ENCODE assay signal across 16 cellular contexts in the genomic region with DNA sequence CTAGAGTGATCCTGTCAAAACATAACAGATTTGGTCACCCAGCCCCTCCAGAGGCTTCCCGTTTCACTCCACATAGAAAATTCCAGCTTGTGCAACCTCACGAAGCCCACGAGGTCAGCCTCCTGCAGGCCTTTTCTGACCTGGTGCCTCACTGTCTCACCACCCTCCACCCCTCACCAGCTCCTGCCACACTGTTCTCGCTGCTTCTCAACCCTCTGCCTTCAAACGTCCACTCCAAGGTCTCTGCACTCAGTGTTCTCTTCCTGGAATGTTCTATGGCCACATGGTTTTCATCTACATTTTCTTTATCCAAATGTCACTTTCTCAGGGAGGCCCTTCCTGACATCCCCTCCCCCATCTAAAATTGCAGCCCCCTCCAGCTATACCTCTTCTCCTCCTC.
A peak's percentile ranks its signal among the peaks of the same experiment; 100 is the strongest.
DNase-seq lines count a peak whose midpoint lies in the region; ATAC-seq and TF ChIP-seq lines count a peak whose summit lies in the region.
"Had no signal": no experiment of that assay in that cellular context is flagged by ENCODE, and none has a peak within 500 bp of the region (broad histone marks: within the 10 kb centered on the region; RNA-seq: fewer than 3 reads in every experiment).

No MANE protein-coding gene starts in this region.

- no peak for TF ChIP-seq CTCF in SK-N-SH (IDR thresholded peaks at IDR 0.05)
- TF ChIP-seq CTCF in nephron progenitor cell (IDR thresholded peaks at IDR 0.05) = no peak

- H2AFZ ChIP-seq in SK-N-SH (ENCODE audit: low read depth) = no peak overlapping the region

- H3K4me3 ChIP-seq in SK-N-SH (ENCODE audit: low read depth in 2 of 2, low read length in 1 of 2) = no peak overlapping the region
- H3K4me3 ChIP-seq in CD8-positive, alpha-beta memory T cell (ENCODE audit: low read length) = peak overlapping the region; percentile 20
- H3K4me3 ChIP-seq: thyroid gland had no signal

- H3K4me2 ChIP-seq in SK-N-SH = no peak overlapping the region
- H3K4me2 ChIP-seq: KMS-11 had no signal

- no peaks in the 10 kb centered on the region for H3K9me3 ChIP-seq in SK-N-SH
- no peaks in the 10 kb centered on the region for H3K9me3 ChIP-seq in CD8-positive, alpha-beta memory T cell (ENCODE audit: low read length)
- H3K9me3 ChIP-seq: thyroid gland had no signal

- H3K9me3 Mint-ChIP-seq in CD8-positive, alpha-beta memory T cell = peaks cover 0 to 8% (median 0%) of the 10 kb centered on the region in 5 donors
- H3K9me3 Mint-ChIP-seq in activated naive CD8-positive, alpha-beta T cell treated with anti-CD3 and anti-CD28 coated beads, Interleukin-2, amount 50 U/mL, for 24 hours = peaks cover 18% of the 10 kb centered on the region
- H3K9me3 Mint-ChIP-seq in nephron progenitor cell = peaks cover 26% of the 10 kb centered on the region

- H3K4me1 Mint-ChIP-seq in CD8-positive, alpha-beta memory T cell = peaks cover 74 to 86% (median 81%) of the 10 kb centered on the region in 3 donors
- peaks cover 93% of the 10 kb centered on the region for H3K4me1 Mint-ChIP-seq in activated naive CD8-positive, alpha-beta T cell treated with anti-CD3 and anti-CD28 coated beads, Interleukin-2, amount 50 U/mL, for 24 hours
- peaks cover 45% of the 10 kb centered on the region for H3K4me1 Mint-ChIP-seq in nephron progenitor cell

- H3K27ac Mint-ChIP-seq in CD8-positive, alpha-beta memory T cell = peak overlapping the region; percentile 65 to 96 (median 92)
- H3K27ac Mint-ChIP-seq in activated naive CD8-positive, alpha-beta T cell treated with anti-CD3 and anti-CD28 coated beads, Interleukin-2, amount 50 U/mL, for 24 hours = peak overlapping the region; percentile 94
- peak overlapping the region; percentile 3 for H3K27ac Mint-ChIP-seq in nephron progenitor cell

- H3K79me2 ChIP-seq in SK-N-SH (ENCODE audit: insufficient read depth) = no peaks in the 10 kb centered on the region

- H3F3A ChIP-seq in SK-N-SH (replicated peaks; ENCODE audit: insufficient read depth) = peaks cover 5% of the 10 kb centered on the region

- CTCF ChIA-PET in SK-N-SH (lab: Yijun Ruan, JAX) = interaction anchor here (1.0 to 1.6 kb wide), 2 partner anchors 15 to 31 kb away, joined by 3 to 5 read pairs; no protein-coding TSS in a partner anchor
- CTCF ChIA-PET in CD8-positive, alpha-beta memory T cell (lab: Charles Lee) = interaction anchor here (0.9 to 2.3 kb wide), 4 partner anchors 9 to 181 kb away, joined by 3 to 5 read pairs (median 4); a partner anchor contains a TSS

- no peaks in the 10 kb centered on the region for H3K9me2 ChIP-seq in SK-N-SH

- ATAC-seq in SK-N-SH treated with all-trans-retinoic acid at 6 μM for 48 hours (0 out of 3 replicates have a peak, but pooled peaks have one; percentile 20), sciatic nerve (no peak)
- ATAC-seq in activated naive CD8-positive, alpha-beta T cell treated with anti-CD3 and anti-CD28 coated beads, Interleukin-2, amount 50 U/mL, for 24 hours = no peak

- no peaks in the 10 kb centered on the region for H3K27me3 Mint-ChIP-seq in CD8-positive, alpha-beta memory T cell
- peaks cover 3% of the 10 kb centered on the region for H3K27me3 Mint-ChIP-seq in activated naive CD8-positive, alpha-beta T cell treated with anti-CD3 and anti-CD28 coated beads, Interleukin-2, amount 50 U/mL, for 24 hours
- peaks cover 3% of the 10 kb centered on the region for H3K27me3 Mint-ChIP-seq in nephron progenitor cell (ENCODE audit: low read depth, poor library complexity)

- peaks cover 4 to 19% of the 10 kb centered on the region in 2 experiments; a peak in 3 of 4 replicates for H3K4me1 ChIP-seq in SK-N-SH (ENCODE audit: control insufficient read depth in 1 of 2, insufficient read depth in 2 of 2, low read depth in 1 of 2, low read length in 1 of 2)
- peaks cover 71% of the 10 kb centered on the region for H3K4me1 ChIP-seq in CD8-positive, alpha-beta memory T cell (ENCODE audit: insufficient read depth, low read length)

- peaks cover 0 to 6% of the 10 kb centered on the region in 2 experiments for H3K36me3 ChIP-seq in SK-N-SH (replicated peaks in 1 of 2; ENCODE audit: control insufficient read depth in 1 of 2, insufficient read depth in 2 of 2, low read length in 1 of 2)
- no peaks in the 10 kb centered on the region for H3K36me3 ChIP-seq in CD8-positive, alpha-beta memory T cell (ENCODE audit: insufficient read depth, low read length)
- H3K36me3 ChIP-seq: thyroid gland had no signal

- no peaks in the 10 kb centered on the region for H3K27me3 ChIP-seq in SK-N-SH (ENCODE audit: insufficient read depth)
- H3K27me3 ChIP-seq in CD8-positive, alpha-beta memory T cell (ENCODE audit: insufficient read depth, low read length, poor library complexity, severe bottlenecking) = no peaks in the 10 kb centered on the region
- H3K27me3 ChIP-seq: thyroid gland had no signal

- 95% methylated on average over 5 of the region's 5 CpGs for WGBS in SK-N-SH (ENCODE audit: low lambda C conversion rate)

- H3K27ac ChIP-seq in SK-N-SH (ENCODE audit: low read depth in 2 of 2, low read length in 1 of 2) = no peak overlapping the region
- H3K27ac ChIP-seq in CD8-positive, alpha-beta memory T cell (ENCODE audit: low read depth, low read length) = no peak overlapping the region
- H3K27ac ChIP-seq: 22Rv1, KMS-11 had no signal

- H3K4me3 Mint-ChIP-seq in CD8-positive, alpha-beta memory T cell = peak overlapping the region; percentile 4 to 91 (median 73)
- H3K4me3 Mint-ChIP-seq in activated naive CD8-positive, alpha-beta T cell treated with anti-CD3 and anti-CD28 coated beads, Interleukin-2, amount 50 U/mL, for 24 hours = no peak overlapping the region
- no peak overlapping the region for H3K4me3 Mint-ChIP-seq in nephron progenitor cell

- no peaks in the 10 kb centered on the region for H4K20me1 ChIP-seq in SK-N-SH (ENCODE audit: insufficient read depth)

- intact Hi-C loops in sciatic nerve (cut with DNase I) = no loop called here

- no peak for TF ChIP-seq EP300 in SK-N-SH (IDR thresholded peaks at IDR 0.05; ENCODE audit: borderline replicate concordance in 1 of 2, low read depth in 1 of 2, low read length in 1 of 2)

- no peak for DNase-seq in SK-N-SH
- DNase-seq in CD8-positive, alpha-beta memory T cell = no peak
- DNase-seq in activated naive CD8-positive, alpha-beta T cell treated with anti-CD3 and anti-CD28 coated beads, Interleukin-2, amount 50 U/mL, for 24 hours = no peak
- no peak for DNase-seq in nephron progenitor cell
- no peak for DNase-seq in DMS 273 treated with DMSO at 0.1 percent for 48 hours (lab: John Stamatoyannopoulos, UW)
- DNase-seq in GOT3 (lab: John Stamatoyannopoulos, UW) = no peak
- no peak for DNase-seq in sciatic nerve (ENCODE audit: low spot score)
- DNase-seq: activated CD4-positive, alpha-beta T cell treated with anti-CD3 and anti-CD28 coated beads for 1 hour; cerebellar nuclear complex; NCI-H1436 treated with DMSO at 0.1 percent for 48 hours; NCI-H526 treated with DMSO at 0.1 percent for 48 hours; posterior cingulate gyrus; thyroid gland had no signal

- no peak for TF ChIP-seq RAD21 in SK-N-SH (IDR thresholded peaks at IDR 0.05; ENCODE audit: low read length)

- H3K36me3 Mint-ChIP-seq in CD8-positive, alpha-beta memory T cell = peaks cover 0 to 18% (median 17%) of the 10 kb centered on the region in 3 donors
- H3K36me3 Mint-ChIP-seq in activated naive CD8-positive, alpha-beta T cell treated with anti-CD3 and anti-CD28 coated beads, Interleukin-2, amount 50 U/mL, for 24 hours (ENCODE audit: low read depth) = peaks cover 61% of the 10 kb centered on the region
- peaks cover 53% of the 10 kb centered on the region for H3K36me3 Mint-ChIP-seq in nephron progenitor cell (ENCODE audit: low read depth)

- POLR2A ChIA-PET in SK-N-SH (lab: Yijun Ruan, JAX) = no interaction called here
- POLR2A ChIA-PET in CD8-positive, alpha-beta memory T cell (lab: Charles Lee) = interaction anchor here (1.1 kb wide), 1 partner anchor 39 kb away, joined by 3 read pairs; no protein-coding TSS in a partner anchor

- H3K9ac ChIP-seq in SK-N-SH = no peak overlapping the region
- H3K9ac ChIP-seq: KMS-11 had no signal

TF ChIP-seq in SK-N-SH treated with all-trans-retinoic acid at 6 μM for 48 hours, 23 proteins besides CTCF, POLR2A, EP300 and RAD21 (continues in another document):
- no peak for TF ChIP-seq OSR1 (CRISPR knock-in tag; IDR thresholded peaks at IDR 0.05)
- TF ChIP-seq, protein P1, sequence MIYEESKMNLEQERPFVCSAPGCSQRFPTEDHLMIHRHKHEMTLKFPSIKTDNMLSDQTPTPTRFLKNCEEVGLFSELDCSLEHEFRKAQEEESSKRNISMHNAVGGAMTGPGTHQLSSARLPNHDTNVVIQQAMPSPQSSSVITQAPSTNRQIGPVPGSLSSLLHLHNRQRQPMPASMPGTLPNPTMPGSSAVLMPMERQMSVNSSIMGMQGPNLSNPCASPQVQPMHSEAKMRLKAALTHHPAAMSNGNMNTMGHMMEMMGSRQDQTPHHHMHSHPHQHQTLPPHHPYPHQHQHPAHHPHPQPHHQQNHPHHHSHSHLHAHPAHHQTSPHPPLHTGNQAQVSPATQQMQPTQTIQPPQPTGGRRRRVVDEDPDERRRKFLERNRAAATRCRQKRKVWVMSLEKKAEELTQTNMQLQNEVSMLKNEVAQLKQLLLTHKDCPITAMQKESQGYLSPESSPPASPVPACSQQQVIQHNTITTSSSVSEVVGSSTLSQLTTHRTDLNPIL (CRISPR knock-in tag; IDR thresholded peaks at IDR 0.05; ENCODE audit: low read depth) = no peak
- TF ChIP-seq ZC3H10 (CRISPR knock-in tag; IDR thresholded peaks at IDR 0.05) = no peak
- TF ChIP-seq BACH2 (CRISPR knock-in tag; IDR thresholded peaks at IDR 0.05; ENCODE audit: borderline replicate concordance) = no peak
- no peak for TF ChIP-seq ZNF70 (CRISPR knock-in tag; IDR thresholded peaks at IDR 0.05)

TF ChIP-seq in SK-N-SH, 30 proteins besides CTCF, POLR2A, EP300 and RAD21 (continues in another document):
- TF ChIP-seq GATA2 (CRISPR knock-in tag; IDR thresholded peaks at IDR 0.05) = no peak
- TF ChIP-seq POLR2AphosphoS5 (IDR thresholded peaks at IDR 0.05; ENCODE audit: low read depth, low read length) = no peak
- TF ChIP-seq SIN3A (IDR thresholded peaks at IDR 0.05; ENCODE audit: borderline replicate concordance, low read depth, low read length) = no peak
- TF ChIP-seq TAF1 (IDR thresholded peaks at IDR 0.05; ENCODE audit: borderline replicate concordance, low read depth, low read length) = no peak
- TF ChIP-seq MEF2A (IDR thresholded peaks at IDR 0.05; ENCODE audit: borderline replicate concordance, low read depth) = no peak
- TF ChIP-seq, protein P2, sequence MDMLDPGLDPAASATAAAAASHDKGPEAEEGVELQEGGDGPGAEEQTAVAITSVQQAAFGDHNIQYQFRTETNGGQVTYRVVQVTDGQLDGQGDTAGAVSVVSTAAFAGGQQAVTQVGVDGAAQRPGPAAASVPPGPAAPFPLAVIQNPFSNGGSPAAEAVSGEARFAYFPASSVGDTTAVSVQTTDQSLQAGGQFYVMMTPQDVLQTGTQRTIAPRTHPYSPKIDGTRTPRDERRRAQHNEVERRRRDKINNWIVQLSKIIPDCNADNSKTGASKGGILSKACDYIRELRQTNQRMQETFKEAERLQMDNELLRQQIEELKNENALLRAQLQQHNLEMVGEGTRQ (IDR thresholded peaks at IDR 0.05; ENCODE audit: borderline replicate concordance, low read depth, low read length) = no peak
- TF ChIP-seq RXRA (IDR thresholded peaks at IDR 0.05; ENCODE audit: borderline replicate concordance, low read depth) = no peak
- no peak for TF ChIP-seq JUND (IDR thresholded peaks at IDR 0.05)

Comparison
In these comparisons a context has a peak if more than half of its experiments do, and no peak if none do; other contexts are left out.
1. H3K27ac Mint-ChIP-seq: peak in every context shown above with its lines; median percentile 94 in activated naive CD8-positive, alpha-beta T cell treated with anti-CD3 and anti-CD28 coated beads, Interleukin-2, amount 50 U/mL, for 24 hours; 92 in CD8-positive, alpha-beta memory T cell; 3 in nephron progenitor cell.
2. H3K4me3 Mint-ChIP-seq: peak in CD8-positive, alpha-beta memory T cell (7 of 7); none in activated naive CD8-positive, alpha-beta T cell treated with anti-CD3 and anti-CD28 coated beads, Interleukin-2, amount 50 U/mL, for 24 hours (single experiment) and nephron progenitor cell (single experiment).